24 cellular contexts compared by ENCODE assay signal in genomic region chr2:237157551-237158102, GRCh38.
DNase-seq lines count a peak whose midpoint lies in the region; ATAC-seq, FAIRE-seq and TF ChIP-seq lines count a peak whose summit lies in the region.
"Had no signal": no experiment of that assay in that cellular context is flagged by ENCODE, and none has a peak within 500 bp of the region (broad histone marks: within the 10 kb centered on the region; RNA-seq: fewer than 3 reads in every experiment).

No MANE protein-coding gene starts in this region.

- H3K4me1 ChIP-seq in prostate gland (replicated peaks) (no peaks in the 10 kb centered on the region), small intestine (ENCODE audit: control insufficient read depth in 2 of 2, insufficient read depth in 1 of 2, low read depth in 1 of 2, low read length in 1 of 2) (peaks cover 2% of the 10 kb centered on the region in 2 donors)
- H3K4me1 ChIP-seq: pancreas, spleen had no signal

- H3K27ac Mint-ChIP-seq in stimulated activated naive CD8-positive, alpha-beta T cell treated with anti-CD3 and anti-CD28 coated beads, Interleukin-15, Interleukin-2, amounts not matched to agents 100 ng/mL and 50 ng/mL, for 24 hours: peak overlapping the region; percentile 87
- no peak overlapping the region for H3K27ac Mint-ChIP-seq in stimulated activated naive CD8-positive, alpha-beta T cell treated with anti-CD3 and anti-CD28 coated beads, Interleukin-15, amount 100 ng/mL, for 72 hours
- H3K27ac Mint-ChIP-seq: activated CD4-positive, alpha-beta memory T cell treated with anti-CD3 and anti-CD28 coated beads for 36 hours; activated naive CD4-positive, alpha-beta T cell treated with anti-CD3 and anti-CD28 coated beads, Interleukin-2, amount 50 U/mL, for 72 hours; CD4-positive, alpha-beta memory T cell; endodermal cell; T-cell had no signal

- H3K27me3 ChIP-seq in prostate gland (replicated peaks; ENCODE audit: insufficient read depth) (no peaks in the 10 kb centered on the region), small intestine (ENCODE audit: control insufficient read depth in 2 of 2, insufficient read depth in 2 of 2, low read length in 2 of 2) (no peaks in the 10 kb centered on the region)
- H3K27me3 ChIP-seq: gastroesophageal sphincter, pancreas, upper lobe of right lung had no signal

- WGBS in prostate gland: 39% methylated on average over 2 of the region's 2 CpGs
- WGBS in small intestine, 3 donors: 73 to 92% (median 78%) methylated on average over 2 of the region's 2 CpGs

- H3K27ac ChIP-seq in prostate gland (peak overlapping the region; percentile 62 to 64), small intestine (ENCODE audit: low read depth in 1 of 2, low read length in 1 of 2) (peak overlapping the region in 1 of 2 donors; percentile 6)
- H3K27ac ChIP-seq: pancreas, spleen had no signal

- peaks cover 50% of the 10 kb centered on the region for H3K4me1 Mint-ChIP-seq in stimulated activated naive CD8-positive, alpha-beta T cell treated with anti-CD3 and anti-CD28 coated beads, Interleukin-15, Interleukin-2, amounts not matched to agents 100 ng/mL and 50 ng/mL, for 24 hours (ENCODE audit: low read depth)
- H3K4me1 Mint-ChIP-seq in stimulated activated naive CD8-positive, alpha-beta T cell treated with anti-CD3 and anti-CD28 coated beads, Interleukin-15, amount 100 ng/mL, for 72 hours: peaks cover 46% of the 10 kb centered on the region

- H3K4me3 ChIP-seq in choroid plexus epithelial cell (ENCODE audit: low read depth, low read length) (no peak overlapping the region), prostate gland (no peak overlapping the region), small intestine (ENCODE audit: low read depth in 1 of 2, low read length in 2 of 2) (no peak overlapping the region)
- H3K4me3 ChIP-seq: gastroesophageal sphincter, K562, pancreas, spleen, upper lobe of right lung had no signal

- TF ChIP-seq CTCF in choroid plexus epithelial cell (conservative IDR thresholded peaks at IDR 0.05; ENCODE audit: low read depth, low read length): no peak
- no peak for TF ChIP-seq CTCF in prostate gland (IDR thresholded peaks at IDR 0.05)

- H3K36me3 Mint-ChIP-seq in stimulated activated naive CD8-positive, alpha-beta T cell treated with anti-CD3 and anti-CD28 coated beads, Interleukin-15, Interleukin-2, amounts not matched to agents 100 ng/mL and 50 ng/mL, for 24 hours (ENCODE audit: low read depth): no peaks in the 10 kb centered on the region
- H3K36me3 Mint-ChIP-seq: activated CD4-positive, alpha-beta memory T cell treated with anti-CD3 and anti-CD28 coated beads for 36 hours; activated naive CD4-positive, alpha-beta T cell treated with anti-CD3 and anti-CD28 coated beads, Interleukin-2, amount 50 U/mL, for 72 hours; CD4-positive, alpha-beta memory T cell; T-cell had no signal

- no peak for ATAC-seq in stimulated activated naive CD8-positive, alpha-beta T cell treated with anti-CD3 and anti-CD28 coated beads, Interleukin-15, amount 100 ng/mL, for 72 hours
- ATAC-seq: activated naive CD4-positive, alpha-beta T cell treated with anti-CD3 and anti-CD28 coated beads, Interleukin-2, amount 50 U/mL, for 72 hours; activated T-cell treated with anti-CD3 and anti-CD28 coated beads, Interleukin-2, amount 50 U/mL, for 4 hours; gastroesophageal sphincter; K562; pancreas; T-cell had no signal

- H3K9me3 Mint-ChIP-seq in stimulated activated naive CD8-positive, alpha-beta T cell treated with anti-CD3 and anti-CD28 coated beads, Interleukin-15, Interleukin-2, amounts not matched to agents 100 ng/mL and 50 ng/mL, for 24 hours: no peaks in the 10 kb centered on the region
- no peaks in the 10 kb centered on the region for H3K9me3 Mint-ChIP-seq in stimulated activated naive CD8-positive, alpha-beta T cell treated with anti-CD3 and anti-CD28 coated beads, Interleukin-15, amount 100 ng/mL, for 72 hours
- H3K9me3 Mint-ChIP-seq: activated CD4-positive, alpha-beta memory T cell treated with anti-CD3 and anti-CD28 coated beads for 36 hours; activated naive CD4-positive, alpha-beta T cell treated with anti-CD3 and anti-CD28 coated beads, Interleukin-2, amount 50 U/mL, for 72 hours; activated T-cell treated with anti-CD3 and anti-CD28 coated beads, Interleukin-2, amount 50 U/mL, for 4 hours; CD4-positive, alpha-beta memory T cell; endodermal cell; T-cell had no signal

- no peak overlapping the region for H3K4me3 Mint-ChIP-seq in stimulated activated naive CD8-positive, alpha-beta T cell treated with anti-CD3 and anti-CD28 coated beads, Interleukin-15, Interleukin-2, amounts not matched to agents 100 ng/mL and 50 ng/mL, for 24 hours
- no peak overlapping the region for H3K4me3 Mint-ChIP-seq in stimulated activated naive CD8-positive, alpha-beta T cell treated with anti-CD3 and anti-CD28 coated beads, Interleukin-15, amount 100 ng/mL, for 72 hours
- H3K4me3 Mint-ChIP-seq: activated CD4-positive, alpha-beta memory T cell treated with anti-CD3 and anti-CD28 coated beads for 36 hours; activated T-cell treated with anti-CD3 and anti-CD28 coated beads, Interleukin-2, amount 50 U/mL, for 4 hours; CD4-positive, alpha-beta memory T cell; endodermal cell; H9; T-cell had no signal

- no peak for DNase-seq in stimulated activated naive CD8-positive, alpha-beta T cell treated with anti-CD3 and anti-CD28 coated beads, Interleukin-15, amount 100 ng/mL, for 72 hours
- peak; percentile 75 for DNase-seq in choroid plexus epithelial cell (ENCODE audit: low read depth)
- DNase-seq in prostate gland (ENCODE audit: low spot score): no peak
- no peak for DNase-seq in dedifferentiated amniotic fluid mesenchymal stem cell (ENCODE audit: extremely low spot score)
- DNase-seq in small intestine: no peak
- no peak for DNase-seq in cerebellum (ENCODE audit: low spot score)
- no peak for DNase-seq in kidney tubule cell (ENCODE audit: low spot score)
- DNase-seq: activated CD4-positive, alpha-beta memory T cell treated with anti-CD3 and anti-CD28 coated beads for 36 hours; activated T-cell treated with anti-CD3 and anti-CD28 coated beads, Interleukin-2, amount 50 U/mL, for 4 hours; CD4-positive, alpha-beta memory T cell; DMS79 treated with DMSO at 0.1 percent for 48 hours; endodermal cell; H9; NCI-H1417 treated with DMSO at 0.1 percent for 48 hours; NCI-H2171 treated with DMSO at 0.1 percent for 48 hours; pancreas; T-cell; upper lobe of right lung had no signal

- no peaks in the 10 kb centered on the region for H3K36me3 ChIP-seq in prostate gland
- no peaks in the 10 kb centered on the region for H3K36me3 ChIP-seq in small intestine (ENCODE audit: control insufficient read depth in 2 of 2, insufficient read depth in 2 of 2, low read length in 2 of 2)
- H3K36me3 ChIP-seq: gastroesophageal sphincter, pancreas, spleen, upper lobe of right lung had no signal

- H3K27me3 Mint-ChIP-seq in stimulated activated naive CD8-positive, alpha-beta T cell treated with anti-CD3 and anti-CD28 coated beads, Interleukin-15, Interleukin-2, amounts not matched to agents 100 ng/mL and 50 ng/mL, for 24 hours: no peaks in the 10 kb centered on the region
- no peaks in the 10 kb centered on the region for H3K27me3 Mint-ChIP-seq in stimulated activated naive CD8-positive, alpha-beta T cell treated with anti-CD3 and anti-CD28 coated beads, Interleukin-15, amount 100 ng/mL, for 72 hours
- H3K27me3 Mint-ChIP-seq: activated CD4-positive, alpha-beta memory T cell treated with anti-CD3 and anti-CD28 coated beads for 36 hours had no signal

- FAIRE-seq in small intestine (lab: Jason Lieb, UNC): no peak
- FAIRE-seq: GM19239, K562, pancreas had no signal

- H3K9me3 ChIP-seq in prostate gland: no peaks in the 10 kb centered on the region
- no peaks in the 10 kb centered on the region for H3K9me3 ChIP-seq in small intestine (ENCODE audit: control insufficient read depth, low read depth)
- H3K9me3 ChIP-seq: gastroesophageal sphincter, pancreas, spleen, upper lobe of right lung had no signal

- intact Hi-C loops in prostate gland (cut with DNase I): loop anchor here (5.0 to 10.0 kb wide), 3 partner anchors 255 to 417 kb away; partner anchors contain the start of gene COL6A3

- TF ChIP-seq POLR2A in prostate gland (IDR thresholded peaks at IDR 0.05): no peak
